Comparison of ENCODE assay signal across 1 cellular context in the genomic region with DNA sequence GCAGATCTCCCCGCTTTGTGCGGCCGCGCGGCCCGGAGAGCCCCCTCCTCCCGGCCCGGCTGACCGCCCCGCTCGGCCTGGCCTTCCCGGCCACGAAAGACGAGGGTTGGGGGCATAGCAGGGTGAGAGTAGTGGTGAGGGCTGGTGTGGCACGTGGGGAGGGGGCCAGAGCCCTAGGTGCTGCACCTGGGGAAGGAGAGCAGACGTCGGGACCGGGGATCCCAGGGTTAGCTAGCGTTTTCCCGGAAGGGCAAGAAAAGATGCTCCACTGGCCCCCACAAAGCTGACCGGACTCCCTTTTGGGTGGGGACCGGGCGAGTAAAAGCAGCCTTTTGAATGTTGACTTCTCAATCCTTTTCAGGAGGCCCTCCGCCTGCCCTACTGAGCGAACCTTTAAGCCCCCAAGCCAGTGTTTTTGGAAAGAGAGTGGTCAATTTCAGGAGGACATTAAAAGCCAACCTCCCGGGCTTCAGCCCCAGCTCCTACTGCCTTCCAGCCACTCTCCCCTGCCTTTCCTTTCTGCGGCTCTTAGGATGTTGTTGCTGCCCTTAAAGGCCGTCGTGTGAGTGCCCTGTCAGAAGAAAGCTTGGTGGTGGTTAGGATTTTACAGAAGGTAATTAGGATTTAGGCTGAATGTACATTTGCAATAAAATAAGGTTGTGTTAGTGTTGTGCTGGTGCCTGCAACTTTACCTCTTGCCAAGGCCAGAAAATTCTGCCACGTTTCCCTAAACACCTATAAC.
TF ChIP-seq lines count a peak whose summit lies in the region.

No MANE protein-coding gene starts in this region.

TF ChIP-seq in K562, 482 proteins besides CTCF, POLR2A, EP300 and RAD21 (continued from another document):
- TF ChIP-seq, protein P1, sequence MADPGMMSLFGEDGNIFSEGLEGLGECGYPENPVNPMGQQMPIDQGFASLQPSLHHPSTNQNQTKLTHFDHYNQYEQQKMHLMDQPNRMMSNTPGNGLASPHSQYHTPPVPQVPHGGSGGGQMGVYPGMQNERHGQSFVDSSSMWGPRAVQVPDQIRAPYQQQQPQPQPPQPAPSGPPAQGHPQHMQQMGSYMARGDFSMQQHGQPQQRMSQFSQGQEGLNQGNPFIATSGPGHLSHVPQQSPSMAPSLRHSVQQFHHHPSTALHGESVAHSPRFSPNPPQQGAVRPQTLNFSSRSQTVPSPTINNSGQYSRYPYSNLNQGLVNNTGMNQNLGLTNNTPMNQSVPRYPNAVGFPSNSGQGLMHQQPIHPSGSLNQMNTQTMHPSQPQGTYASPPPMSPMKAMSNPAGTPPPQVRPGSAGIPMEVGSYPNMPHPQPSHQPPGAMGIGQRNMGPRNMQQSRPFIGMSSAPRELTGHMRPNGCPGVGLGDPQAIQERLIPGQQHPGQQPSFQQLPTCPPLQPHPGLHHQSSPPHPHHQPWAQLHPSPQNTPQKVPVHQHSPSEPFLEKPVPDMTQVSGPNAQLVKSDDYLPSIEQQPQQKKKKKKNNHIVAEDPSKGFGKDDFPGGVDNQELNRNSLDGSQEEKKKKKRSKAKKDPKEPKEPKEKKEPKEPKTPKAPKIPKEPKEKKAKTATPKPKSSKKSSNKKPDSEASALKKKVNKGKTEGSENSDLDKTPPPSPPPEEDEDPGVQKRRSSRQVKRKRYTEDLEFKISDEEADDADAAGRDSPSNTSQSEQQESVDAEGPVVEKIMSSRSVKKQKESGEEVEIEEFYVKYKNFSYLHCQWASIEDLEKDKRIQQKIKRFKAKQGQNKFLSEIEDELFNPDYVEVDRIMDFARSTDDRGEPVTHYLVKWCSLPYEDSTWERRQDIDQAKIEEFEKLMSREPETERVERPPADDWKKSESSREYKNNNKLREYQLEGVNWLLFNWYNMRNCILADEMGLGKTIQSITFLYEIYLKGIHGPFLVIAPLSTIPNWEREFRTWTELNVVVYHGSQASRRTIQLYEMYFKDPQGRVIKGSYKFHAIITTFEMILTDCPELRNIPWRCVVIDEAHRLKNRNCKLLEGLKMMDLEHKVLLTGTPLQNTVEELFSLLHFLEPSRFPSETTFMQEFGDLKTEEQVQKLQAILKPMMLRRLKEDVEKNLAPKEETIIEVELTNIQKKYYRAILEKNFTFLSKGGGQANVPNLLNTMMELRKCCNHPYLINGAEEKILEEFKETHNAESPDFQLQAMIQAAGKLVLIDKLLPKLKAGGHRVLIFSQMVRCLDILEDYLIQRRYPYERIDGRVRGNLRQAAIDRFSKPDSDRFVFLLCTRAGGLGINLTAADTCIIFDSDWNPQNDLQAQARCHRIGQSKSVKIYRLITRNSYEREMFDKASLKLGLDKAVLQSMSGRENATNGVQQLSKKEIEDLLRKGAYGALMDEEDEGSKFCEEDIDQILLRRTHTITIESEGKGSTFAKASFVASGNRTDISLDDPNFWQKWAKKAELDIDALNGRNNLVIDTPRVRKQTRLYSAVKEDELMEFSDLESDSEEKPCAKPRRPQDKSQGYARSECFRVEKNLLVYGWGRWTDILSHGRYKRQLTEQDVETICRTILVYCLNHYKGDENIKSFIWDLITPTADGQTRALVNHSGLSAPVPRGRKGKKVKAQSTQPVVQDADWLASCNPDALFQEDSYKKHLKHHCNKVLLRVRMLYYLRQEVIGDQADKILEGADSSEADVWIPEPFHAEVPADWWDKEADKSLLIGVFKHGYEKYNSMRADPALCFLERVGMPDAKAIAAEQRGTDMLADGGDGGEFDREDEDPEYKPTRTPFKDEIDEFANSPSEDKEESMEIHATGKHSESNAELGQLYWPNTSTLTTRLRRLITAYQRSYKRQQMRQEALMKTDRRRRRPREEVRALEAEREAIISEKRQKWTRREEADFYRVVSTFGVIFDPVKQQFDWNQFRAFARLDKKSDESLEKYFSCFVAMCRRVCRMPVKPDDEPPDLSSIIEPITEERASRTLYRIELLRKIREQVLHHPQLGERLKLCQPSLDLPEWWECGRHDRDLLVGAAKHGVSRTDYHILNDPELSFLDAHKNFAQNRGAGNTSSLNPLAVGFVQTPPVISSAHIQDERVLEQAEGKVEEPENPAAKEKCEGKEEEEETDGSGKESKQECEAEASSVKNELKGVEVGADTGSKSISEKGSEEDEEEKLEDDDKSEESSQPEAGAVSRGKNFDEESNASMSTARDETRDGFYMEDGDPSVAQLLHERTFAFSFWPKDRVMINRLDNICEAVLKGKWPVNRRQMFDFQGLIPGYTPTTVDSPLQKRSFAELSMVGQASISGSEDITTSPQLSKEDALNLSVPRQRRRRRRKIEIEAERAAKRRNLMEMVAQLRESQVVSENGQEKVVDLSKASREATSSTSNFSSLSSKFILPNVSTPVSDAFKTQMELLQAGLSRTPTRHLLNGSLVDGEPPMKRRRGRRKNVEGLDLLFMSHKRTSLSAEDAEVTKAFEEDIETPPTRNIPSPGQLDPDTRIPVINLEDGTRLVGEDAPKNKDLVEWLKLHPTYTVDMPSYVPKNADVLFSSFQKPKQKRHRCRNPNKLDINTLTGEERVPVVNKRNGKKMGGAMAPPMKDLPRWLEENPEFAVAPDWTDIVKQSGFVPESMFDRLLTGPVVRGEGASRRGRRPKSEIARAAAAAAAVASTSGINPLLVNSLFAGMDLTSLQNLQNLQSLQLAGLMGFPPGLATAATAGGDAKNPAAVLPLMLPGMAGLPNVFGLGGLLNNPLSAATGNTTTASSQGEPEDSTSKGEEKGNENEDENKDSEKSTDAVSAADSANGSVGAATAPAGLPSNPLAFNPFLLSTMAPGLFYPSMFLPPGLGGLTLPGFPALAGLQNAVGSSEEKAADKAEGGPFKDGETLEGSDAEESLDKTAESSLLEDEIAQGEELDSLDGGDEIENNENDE (IDR thresholded peaks at IDR 0.05; ENCODE audit: low read depth, low read length), result no peak
- no peak for TF ChIP-seq POLR3A (IDR thresholded peaks at IDR 0.05; ENCODE audit: borderline replicate concordance, extremely low read depth, insufficient read depth, insufficient read length)
- TF ChIP-seq RBM22 (IDR thresholded peaks at IDR 0.05; ENCODE audit: low read depth, low read length, poor library complexity, severe bottlenecking), result no peak
